In genomic region chr7:149719050-149719899, GRCh38 we compare ENCODE assay signal across 1 cellular context.
TF ChIP-seq lines count a peak whose summit lies in the region.

No MANE protein-coding gene starts in this region.

TF ChIP-seq in HEK293, 187 proteins besides CTCF, POLR2A, EP300 and RAD21 (continued from another document and continues in another):
- TF ChIP-seq HIC1 (tag by site-specific recombination; IDR thresholded peaks at IDR 0.05) (peak; percentile 96), ZBTB10 (tag by site-specific recombination; IDR thresholded peaks at IDR 0.05) (peak; percentile 92), ZNF10 (tag by site-specific recombination; IDR thresholded peaks at IDR 0.05) (peak; percentile 93), ZSCAN23 (tag by site-specific recombination; IDR thresholded peaks at IDR 0.05) (peak; percentile 89; the same call in 1 of the 2 replicates), ZNF843 (tag by site-specific recombination; IDR thresholded peaks at IDR 0.05) (peak; percentile 65; the same call in 1 of the 2 replicates), ZSCAN18 (tag by site-specific recombination; IDR thresholded peaks at IDR 0.05) (no peak), TSHZ1 (tag by site-specific recombination; IDR thresholded peaks at IDR 0.05; ENCODE audit: borderline replicate concordance) (peak; percentile 85; the same call in 1 of the 2 replicates), ZNF560 (tag by site-specific recombination; IDR thresholded peaks at IDR 0.05; ENCODE audit: borderline replicate concordance) (no peak), GFI1B (tag by site-specific recombination; IDR thresholded peaks at IDR 0.05) (no peak), ZNF280D (tag by site-specific recombination; IDR thresholded peaks at IDR 0.05) (peak; percentile 97), ZNF488 (tag by site-specific recombination; IDR thresholded peaks at IDR 0.05) (no peak), ZNF48 (tag by site-specific recombination; IDR thresholded peaks at IDR 0.05) (no peak), ELK4 (IDR thresholded peaks at IDR 0.05; ENCODE audit: borderline replicate concordance, low read depth, low read length) (no peak), ZFP41 (tag by site-specific recombination; IDR thresholded peaks at IDR 0.05; ENCODE audit: borderline replicate concordance) (no peak), TCF7L2 (IDR thresholded peaks at IDR 0.05; ENCODE audit: borderline replicate concordance, low read depth, low read length) (no peak), ZNF423 (tag by site-specific recombination; IDR thresholded peaks at IDR 0.05) (no peak), ZNF785 (tag by site-specific recombination; IDR thresholded peaks at IDR 0.05) (no peak), ZNF626 (tag by site-specific recombination; IDR thresholded peaks at IDR 0.05) (no peak), ZFP3 (tag by site-specific recombination; IDR thresholded peaks at IDR 0.05; ENCODE audit: low read depth) (no peak), ZNF23 (tag by site-specific recombination; IDR thresholded peaks at IDR 0.05; ENCODE audit: borderline replicate concordance) (no peak), BCL11B (tag by site-specific recombination; IDR thresholded peaks at IDR 0.05; ENCODE audit: low read depth) (no peak), YY1 (tag by site-specific recombination; IDR thresholded peaks at IDR 0.05) (no peak), REPIN1 (tag by site-specific recombination; IDR thresholded peaks at IDR 0.05; ENCODE audit: low read depth) (no peak), ZNF26 (tag by site-specific recombination; IDR thresholded peaks at IDR 0.05) (no peak), KLF16 (tag by site-specific recombination; IDR thresholded peaks at IDR 0.05) (no peak), GLIS2 (tag by site-specific recombination; IDR thresholded peaks at IDR 0.05) (peak; percentile 88), ZNF473 (tag by site-specific recombination; IDR thresholded peaks at IDR 0.05) (no peak), ZNF24 (tag by site-specific recombination; IDR thresholded peaks at IDR 0.05) (peak; percentile 91), ZBTB26 (tag by site-specific recombination; optimal IDR thresholded peaks at IDR 0.05) (no peak), MYNN (tag by site-specific recombination; IDR thresholded peaks at IDR 0.05; ENCODE audit: borderline replicate concordance) (0 out of 2 replicates have a peak, but pooled peaks have one; percentile 53), ZNF701 (tag by site-specific recombination; IDR thresholded peaks at IDR 0.05) (no peak), SP2 (tag by site-specific recombination; IDR thresholded peaks at IDR 0.05) (0 out of 2 replicates have a peak, but pooled peaks have one; percentile 4), ZNF391 (tag by site-specific recombination; IDR thresholded peaks at IDR 0.05; ENCODE audit: borderline replicate concordance, low read depth) (peak; percentile 46; the same call in 1 of the 2 replicates), KLF7 (tag by site-specific recombination; IDR thresholded peaks at IDR 0.05; ENCODE audit: borderline replicate concordance) (no peak), ZNF660 (tag by site-specific recombination; IDR thresholded peaks at IDR 0.05) (peak; percentile 81), ZNF16 (tag by site-specific recombination; IDR thresholded peaks at IDR 0.05; ENCODE audit: low read depth) (no peak), ZNF645 (tag by site-specific recombination; IDR thresholded peaks at IDR 0.05) (no peak), ZNF558 (tag by site-specific recombination; IDR thresholded peaks at IDR 0.05) (peak; percentile 96), KLF8 (tag by site-specific recombination; IDR thresholded peaks at IDR 0.05) (peak; percentile 87), ZIC2 (tag by site-specific recombination; IDR thresholded peaks at IDR 0.05) (peak; percentile 77), ZNF76 (tag by site-specific recombination; IDR thresholded peaks at IDR 0.05; ENCODE audit: borderline replicate concordance, low read depth) (no peak)
